Comparison of ENCODE assay signal across 7 cellular contexts in the genomic region with DNA sequence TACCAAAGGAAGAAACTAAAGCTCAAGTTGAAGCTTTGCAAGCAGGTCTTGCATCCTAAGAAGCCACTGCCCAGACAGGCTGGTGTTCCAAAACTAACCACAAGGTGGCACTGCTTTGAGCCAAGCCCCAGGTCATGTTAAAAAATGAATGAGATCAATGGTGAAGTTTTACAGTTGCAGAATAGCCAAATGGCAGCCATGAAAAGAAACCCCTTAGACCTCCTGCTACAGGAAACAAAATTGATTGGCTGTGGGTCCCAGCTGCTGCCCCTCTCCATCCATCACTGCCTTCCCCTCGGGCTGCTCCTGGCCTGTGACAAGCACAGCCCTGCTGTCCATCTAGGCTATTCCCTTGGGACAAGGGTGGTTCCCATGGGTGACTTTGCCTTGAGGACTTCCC. TPM values are rescaled to one million over a fixed set of nuclear protein-coding genes. Genes with fewer than 3 reads are reported as not detected.
DNase-seq lines count a peak whose midpoint lies in the region; ATAC-seq and TF ChIP-seq lines count a peak whose summit lies in the region.

No MANE protein-coding gene starts in this region.

- peak; percentile 25 for DNase-seq in NCI-H345 treated with DMSO at 0.1 percent for 48 hours (lab: John Stamatoyannopoulos, UW; ENCODE audit: unreplicated experiment)
- DNase-seq in activated CD4-positive, alpha-beta T cell treated with anti-CD3 and anti-CD28 coated beads, Interleukin-2, amount 50 U/mL, for 24 hours (ENCODE audit: low read depth in 1 of 2, low spot score in 1 of 2), result peak; percentile 73 to 78
- peak in 9 of 10 donors; percentile 45 to 84 (median 72) for DNase-seq in dorsolateral prefrontal cortex
- peak; percentile 66 for DNase-seq in mesenchymal stem cell
- DNase-seq in stimulated activated CD8-positive, alpha-beta memory T cell treated with anti-CD3 and anti-CD28 coated beads, Interleukin-4, amount 100 ng/mL, for 1 hour (ENCODE audit: low read depth in 2 of 2, low spot score in 1 of 2), result peak; percentile 53 to 68

- WGBS in mesenchymal stem cell, result 81% methylated on average over 1 of the region's 1 CpG

- TF ChIP-seq CTCF in GM12874 (IDR thresholded peaks at IDR 0.05; ENCODE audit: insufficient read depth, low read depth, low read length) (peak; percentile 86), dorsolateral prefrontal cortex (IDR thresholded peaks at IDR 0.05 in 54 of 56, conservative IDR thresholded peaks at IDR 0.05 in 2 of 56; ENCODE audit: low read depth in 1 of 56, partially characterized antibody in 56 of 56) (peak; percentile 61 to 97 (median 88))

- no peaks in the 10 kb centered on the region for H3K9me3 ChIP-seq in mesenchymal stem cell (ENCODE audit: control insufficient read depth, low read length)

- H3K14ac ChIP-seq in mesenchymal stem cell (ENCODE audit: low read length in 2 of 2), result no peak overlapping the region

- H2BK120ac ChIP-seq in mesenchymal stem cell (ENCODE audit: low read depth, low read length), result no peak overlapping the region

- no peak overlapping the region for H2AFZ ChIP-seq in mesenchymal stem cell (ENCODE audit: low read depth, low read length)

- H3K18ac ChIP-seq in mesenchymal stem cell (ENCODE audit: low read depth in 1 of 2, low read length in 2 of 2), result no peak overlapping the region

- H4K8ac ChIP-seq in mesenchymal stem cell (ENCODE audit: low read length), result no peak overlapping the region

- intact Hi-C loops in dorsolateral prefrontal cortex (cut with DNase I), result loop anchor here (2.0 to 10.0 kb wide), 2 partner anchors 73 to 631 kb away; no protein-coding TSS in a partner anchor

- no peak overlapping the region for H3K4ac ChIP-seq in mesenchymal stem cell (ENCODE audit: low read depth in 1 of 2, low read length in 2 of 2)

- H3K9ac ChIP-seq in mesenchymal stem cell (ENCODE audit: low read length), result no peak overlapping the region

- no peaks in the 10 kb centered on the region for H3K36me3 ChIP-seq in mesenchymal stem cell (ENCODE audit: control insufficient read depth in 1 of 2, insufficient read depth in 2 of 2, low read depth in 1 of 2, low read length in 2 of 2)

- peak; percentile 26 for ATAC-seq in HG02852 (IDR thresholded peaks at IDR 0.05; ENCODE audit: unreplicated experiment)

- no peak overlapping the region for H2BK15ac ChIP-seq in mesenchymal stem cell (ENCODE audit: low read depth, poor library complexity, severe bottlenecking)

- no peak overlapping the region for H3K4me3 ChIP-seq in dorsolateral prefrontal cortex
- no peak overlapping the region for H3K4me3 ChIP-seq in mesenchymal stem cell (ENCODE audit: insufficient read depth in 1 of 2, low read depth in 1 of 2, low read length in 2 of 2)

- H3K79me1 ChIP-seq in mesenchymal stem cell (replicated peaks; ENCODE audit: low read length, poor library complexity, severe bottlenecking), result no peaks in the 10 kb centered on the region

- H3K27me3 ChIP-seq in dorsolateral prefrontal cortex, result no peaks in the 10 kb centered on the region
- H3K27me3 ChIP-seq in mesenchymal stem cell (ENCODE audit: control insufficient read depth in 1 of 2, insufficient read depth in 1 of 2, low read length in 2 of 2), result no peaks in the 10 kb centered on the region

- H3K23ac ChIP-seq in mesenchymal stem cell (ENCODE audit: low read length in 2 of 2), result no peak overlapping the region

- H3K27ac ChIP-seq in dorsolateral prefrontal cortex (peak overlapping the region in 22 of 59 donors; percentile 8 to 73 (median 42)), mesenchymal stem cell (ENCODE audit: low read length, poor library complexity, severe bottlenecking) (no peak overlapping the region)

- H4K91ac ChIP-seq in mesenchymal stem cell (ENCODE audit: low read length), result no peak overlapping the region

- H2BK12ac ChIP-seq in mesenchymal stem cell (ENCODE audit: low read length in 2 of 2), result peak overlapping the region in 1 of 2 experiments; percentile 10

- H3K4me1 ChIP-seq in mesenchymal stem cell (ENCODE audit: control insufficient read depth, insufficient read depth, low read depth, low read length), result peaks cover 10% of the 10 kb centered on the region

- no peak overlapping the region for H3K4me2 ChIP-seq in mesenchymal stem cell (ENCODE audit: low read length, poor library complexity, severe bottlenecking)

- H2BK5ac ChIP-seq in mesenchymal stem cell (ENCODE audit: low read depth, low read length, poor library complexity, severe bottlenecking), result no peak overlapping the region

- H2AK5ac ChIP-seq in mesenchymal stem cell (ENCODE audit: low read length, severe bottlenecking), result peak overlapping the region; percentile 29

RNA-seq across cellular contexts. Expression of gene MREG, which starts 20.7 kb away (rescaled TPM):
- total RNA-seq in dorsolateral prefrontal cortex, result 10 to 100 TPM in 111 of 120 experiments, 1 to 10 TPM in 9; 6.1 to 26.4 (median 14.7) TPM
- polyA plus RNA-seq in mesenchymal stem cell (2013, experiment 1 of 2), result 1.2 TPM
- polyA plus RNA-seq in mesenchymal stem cell (2013, experiment 2 of 2), result 1.3 TPM

RNA-seq across cellular contexts. Expression of gene PECR, which starts 47.5 kb away (rescaled TPM):
- 10 to 100 TPM in 119 of 120 experiments, 1 to 10 TPM in 1; 8.9 to 25.8 (median 16.2) TPM for total RNA-seq in dorsolateral prefrontal cortex
- polyA plus RNA-seq in mesenchymal stem cell (2013, experiment 1 of 2), result 5.5 TPM
- polyA plus RNA-seq in mesenchymal stem cell (2013, experiment 2 of 2), result 4.8 TPM

RNA-seq across cellular contexts. Expression of gene TMEM169, which starts 47.7 kb away (rescaled TPM):
- total RNA-seq in dorsolateral prefrontal cortex, result 10 to 100 TPM in 57 of 120 experiments, 1 to 10 TPM in 63; 3.1 to 15.6 (median 9.6) TPM
- polyA plus RNA-seq in mesenchymal stem cell (2013, experiment 1 of 2), result 1.2 TPM
- 1.2 TPM for polyA plus RNA-seq in mesenchymal stem cell (2013, experiment 2 of 2)

Comparison
In these comparisons a context has a peak if more than half of its experiments do, and no peak if none do; other contexts are left out.
1. DNase-seq: peak in every context shown above with its lines; median percentile 76 in activated CD4-positive, alpha-beta T cell treated with anti-CD3 and anti-CD28 coated beads, Interleukin-2, amount 50 U/mL, for 24 hours; 72 in dorsolateral prefrontal cortex; 66 in mesenchymal stem cell; 60 in stimulated activated CD8-positive, alpha-beta memory T cell treated with anti-CD3 and anti-CD28 coated beads, Interleukin-4, amount 100 ng/mL, for 1 hour; 25 in NCI-H345 treated with DMSO at 0.1 percent for 48 hours.